In genomic region chr4:124334119-124334518, GRCh38 we compare ENCODE assay signal across 8 cellular contexts.
DNase-seq lines count a peak whose midpoint lies in the region; ATAC-seq and TF ChIP-seq lines count a peak whose summit lies in the region.

No MANE protein-coding gene starts in this region.

- H3K27me3 ChIP-seq in hepatocyte = no peaks in the 10 kb centered on the region

- H3K36me3 ChIP-seq in hepatocyte (replicated peaks; ENCODE audit: insufficient read depth, low read depth) = no peaks in the 10 kb centered on the region

- H3K27ac Mint-ChIP-seq in stimulated activated naive B cell treated with anti-CD40 and anti-IgM and Interleukin-4, amounts not matched to agents 10 μg/mL and 1 μg/mL and 100 μg/mL, for 72 hours = no peak overlapping the region

- peak; percentile 58 for ATAC-seq in GM18498 (IDR thresholded peaks at IDR 0.05; ENCODE audit: unreplicated experiment)
- peak; percentile 52 to 60 for ATAC-seq in stimulated activated naive B cell treated with anti-CD40 and anti-IgM and Interleukin-4, amounts not matched to agents 10 μg/mL and 1 μg/mL and 100 μg/mL, for 72 hours (replicated peaks)
- ATAC-seq in activated T-cell treated with anti-CD3 and anti-CD28 coated beads, Interleukin-2, amount 50 U/mL, for 4 hours = no peak

- no peaks in the 10 kb centered on the region for H3K79me2 ChIP-seq in hepatocyte

- peaks cover 0 to 3% of the 10 kb centered on the region in 2 donors for H3K27me3 Mint-ChIP-seq in stimulated activated naive B cell treated with anti-CD40 and anti-IgM and Interleukin-4, amounts not matched to agents 10 μg/mL and 1 μg/mL and 100 μg/mL, for 72 hours
- no peaks in the 10 kb centered on the region for H3K27me3 Mint-ChIP-seq in activated T-cell treated with anti-CD3 and anti-CD28 coated beads, Interleukin-2, amount 50 U/mL, for 4 hours (ENCODE audit: low read depth)

- CTCF ChIA-PET in AG04449 (lab: Yijun Ruan, JAX) = interaction anchor here (0.8 to 8.2 kb wide), 19 partner anchors 10 to 953 kb away, joined by 3 to 126 read pairs (median 4); no protein-coding TSS in a partner anchor

- H3K36me3 Mint-ChIP-seq in stimulated activated naive B cell treated with anti-CD40 and anti-IgM and Interleukin-4, amounts not matched to agents 10 μg/mL and 1 μg/mL and 100 μg/mL, for 72 hours = no peaks in the 10 kb centered on the region
- no peaks in the 10 kb centered on the region for H3K36me3 Mint-ChIP-seq in activated T-cell treated with anti-CD3 and anti-CD28 coated beads, Interleukin-2, amount 50 U/mL, for 4 hours (ENCODE audit: insufficient read depth)

- peak overlapping the region; percentile 26 for H3K4me2 ChIP-seq in hepatocyte

- DNase-seq in AG04449 (ENCODE audit: low read depth, low spot score) (peak; percentile 61), NCI-H1092 (lab: John Stamatoyannopoulos, UW) (peak; percentile 14), amniotic epithelial cell (ENCODE audit: low read depth) (peak; percentile 97), hepatocyte (ENCODE audit: low spot score) (peak; percentile 80)
- no peak for DNase-seq in stimulated activated naive B cell treated with anti-CD40 and anti-IgM and Interleukin-4, amounts not matched to agents 10 μg/mL and 1 μg/mL and 100 μg/mL, for 72 hours
- no peak for DNase-seq in activated CD4-positive, alpha-beta T cell treated with anti-CD3 and anti-CD28 coated beads for 1 hour
- DNase-seq in activated T-cell treated with anti-CD3 and anti-CD28 coated beads, Interleukin-2, amount 50 U/mL, for 4 hours = no peak

- H4K20me1 ChIP-seq in hepatocyte (ENCODE audit: insufficient read depth, poor library complexity, severe bottlenecking) = no peaks in the 10 kb centered on the region

- no peak overlapping the region for H3K4me3 ChIP-seq in AG04449 (ENCODE audit: low read depth, low read length)
- no peak overlapping the region for H3K4me3 ChIP-seq in hepatocyte

- H3K9me3 ChIP-seq in hepatocyte (ENCODE audit: low read depth) = no peaks in the 10 kb centered on the region

- 2% methylated on average over 3 of the region's 3 CpGs for WGBS in hepatocyte (ENCODE audit: low lambda C conversion rate, missing lambda C conversion rate)

- H3K4me3 Mint-ChIP-seq in stimulated activated naive B cell treated with anti-CD40 and anti-IgM and Interleukin-4, amounts not matched to agents 10 μg/mL and 1 μg/mL and 100 μg/mL, for 72 hours = no peak overlapping the region
- H3K4me3 Mint-ChIP-seq in activated T-cell treated with anti-CD3 and anti-CD28 coated beads, Interleukin-2, amount 50 U/mL, for 4 hours = no peak overlapping the region

- H3K4me1 ChIP-seq in hepatocyte (ENCODE audit: insufficient read depth) = peaks cover 9% of the 10 kb centered on the region

- H3K9me3 Mint-ChIP-seq in stimulated activated naive B cell treated with anti-CD40 and anti-IgM and Interleukin-4, amounts not matched to agents 10 μg/mL and 1 μg/mL and 100 μg/mL, for 72 hours = no peaks in the 10 kb centered on the region
- H3K9me3 Mint-ChIP-seq in activated T-cell treated with anti-CD3 and anti-CD28 coated beads, Interleukin-2, amount 50 U/mL, for 4 hours = no peaks in the 10 kb centered on the region

- TF ChIP-seq CTCF in AG04449 (IDR thresholded peaks at IDR 0.05; ENCODE audit: insufficient read depth, low read length, missing control alignments) = peak; percentile 47
- peak; percentile 77 for TF ChIP-seq CTCF in hepatocyte (IDR thresholded peaks at IDR 0.05; ENCODE audit: poor library complexity)

- H3K27ac ChIP-seq in hepatocyte = no peak overlapping the region

- no peaks in the 10 kb centered on the region for H3K4me1 Mint-ChIP-seq in stimulated activated naive B cell treated with anti-CD40 and anti-IgM and Interleukin-4, amounts not matched to agents 10 μg/mL and 1 μg/mL and 100 μg/mL, for 72 hours
- H3K4me1 Mint-ChIP-seq in activated T-cell treated with anti-CD3 and anti-CD28 coated beads, Interleukin-2, amount 50 U/mL, for 4 hours (ENCODE audit: low read depth) = no peaks in the 10 kb centered on the region

- no peaks in the 10 kb centered on the region for H3K9me2 ChIP-seq in hepatocyte (replicated peaks; ENCODE audit: insufficient read depth)

- H2AFZ ChIP-seq in hepatocyte = no peak overlapping the region

- POLR2A ChIA-PET in AG04449 (lab: Yijun Ruan, JAX) = no interaction called here

Comparison
In these comparisons a context has a peak if more than half of its experiments do, and no peak if none do; other contexts are left out.
1. DNase-seq: peak in AG04449 (single experiment), NCI-H1092 (single experiment), amniotic epithelial cell (single experiment) and hepatocyte (single experiment); none in stimulated activated naive B cell treated with anti-CD40 and anti-IgM and Interleukin-4, amounts not matched to agents 10 μg/mL and 1 μg/mL and 100 μg/mL, for 72 hours (single experiment), activated CD4-positive, alpha-beta T cell treated with anti-CD3 and anti-CD28 coated beads for 1 hour (single experiment) and activated T-cell treated with anti-CD3 and anti-CD28 coated beads, Interleukin-2, amount 50 U/mL, for 4 hours (single experiment).
2. ATAC-seq: peak in GM18498 (single experiment) and stimulated activated naive B cell treated with anti-CD40 and anti-IgM and Interleukin-4, amounts not matched to agents 10 μg/mL and 1 μg/mL and 100 μg/mL, for 72 hours (2 of 2); none in activated T-cell treated with anti-CD3 and anti-CD28 coated beads, Interleukin-2, amount 50 U/mL, for 4 hours (0 of 2).